8 cellular contexts compared by ENCODE assay signal in genomic region chr19:55646889-55647731, GRCh38. TPM values are rescaled to one million over a fixed set of nuclear protein-coding genes. Genes with fewer than 3 reads are reported as not detected.
DNase-seq lines count a peak whose midpoint lies in the region; ATAC-seq and TF ChIP-seq lines count a peak whose summit lies in the region.

No MANE protein-coding gene starts in this region.

- H3K27me3 Mint-ChIP-seq in MCF 10A (ENCODE audit: insufficient read depth, unreplicated experiment), result no peaks in the 10 kb centered on the region
- no peaks in the 10 kb centered on the region for H3K27me3 Mint-ChIP-seq in activated CD8-positive, alpha-beta T cell treated with anti-CD3 and anti-CD28 coated beads, Interleukin-2, amount 10 ng/mL, durations not matched to agents 7 days and 5 days (ENCODE audit: low read depth)

- peaks cover 50% of the 10 kb centered on the region for H3K36me3 Mint-ChIP-seq in MCF 10A (ENCODE audit: insufficient read depth, unreplicated experiment)
- peaks cover 25% of the 10 kb centered on the region for H3K36me3 Mint-ChIP-seq in activated CD8-positive, alpha-beta T cell treated with anti-CD3 and anti-CD28 coated beads, Interleukin-2, amount 10 ng/mL, durations not matched to agents 7 days and 5 days (ENCODE audit: low read depth)

- DNase-seq in breast epithelium (ENCODE audit: low spot score in 2 of 2) (no peak), MCF 10A (ENCODE audit: unreplicated experiment) (no peak), kidney epithelial cell (ENCODE audit: low read depth) (no peak), transverse colon (no peak), EL (no peak)
- DNase-seq in activated CD8-positive, alpha-beta T cell treated with anti-CD3 and anti-CD28 coated beads, Interleukin-2, amount 10 ng/mL, durations not matched to agents 7 days and 5 days, result no peak

- no peak overlapping the region for H3K27ac Mint-ChIP-seq in MCF 10A (ENCODE audit: low read depth, unreplicated experiment)
- peak overlapping the region; percentile 80 for H3K27ac Mint-ChIP-seq in activated CD8-positive, alpha-beta T cell treated with anti-CD3 and anti-CD28 coated beads, Interleukin-2, amount 10 ng/mL, durations not matched to agents 7 days and 5 days

- H3K36me3 ChIP-seq in breast epithelium, result no peaks in the 10 kb centered on the region
- H3K36me3 ChIP-seq in kidney epithelial cell (ENCODE audit: control insufficient read depth, insufficient read depth, low read length), result peaks cover 4% of the 10 kb centered on the region
- no peaks in the 10 kb centered on the region for H3K36me3 ChIP-seq in transverse colon

- no peak overlapping the region for H3K4me3 Mint-ChIP-seq in MCF 10A (ENCODE audit: unreplicated experiment)
- peak overlapping the region; percentile 78 for H3K4me3 Mint-ChIP-seq in activated CD8-positive, alpha-beta T cell treated with anti-CD3 and anti-CD28 coated beads, Interleukin-2, amount 10 ng/mL, durations not matched to agents 7 days and 5 days

- POLR2A ChIA-PET in MCF 10A (lab: Yijun Ruan, JAX), result interaction anchor here (0.7 to 1.8 kb wide), 7 partner anchors 10 to 1458 kb away, joined by 3 to 7 read pairs (median 4); partner anchors contain the start of genes MBOAT7 and UBE2S
- POLR2A ChIA-PET in activated CD8-positive, alpha-beta T cell treated with anti-CD3 and anti-CD28 coated beads, Interleukin-2, amount 10 ng/mL, durations not matched to agents 7 days and 5 days (lab: Charles Lee), result interaction anchor here (0.7 to 2.0 kb wide), 4 partner anchors 8 to 47 kb away, joined by 3 to 8 read pairs (median 4); partner anchors contain the start of gene FIZ1

- no peaks in the 10 kb centered on the region for H3K27me3 ChIP-seq in breast epithelium
- no peaks in the 10 kb centered on the region for H3K27me3 ChIP-seq in kidney epithelial cell (ENCODE audit: control insufficient read depth, insufficient read depth, low read length)
- H3K27me3 ChIP-seq in transverse colon, result no peaks in the 10 kb centered on the region

- H3K9me3 ChIP-seq in breast epithelium, result no peaks in the 10 kb centered on the region
- H3K9me3 ChIP-seq in transverse colon, result no peaks in the 10 kb centered on the region

- H3K4me1 ChIP-seq in breast epithelium (peaks cover 9 to 11% of the 10 kb centered on the region in 2 donors), transverse colon (peaks cover 20 to 47% (median 41%) of the 10 kb centered on the region in 4 donors)

- WGBS in transverse colon (ENCODE audit: low coverage in 1 of 2), 2 donors, result 41 to 66% methylated on average over 7 to 14 of the region's 14 CpGs

- ATAC-seq in activated CD8-positive, alpha-beta T cell treated with anti-CD3 and anti-CD28 coated beads, Interleukin-2, amount 10 ng/mL, durations not matched to agents 7 days and 5 days, result no peak
- ATAC-seq in HG03139 (IDR thresholded peaks at IDR 0.05; ENCODE audit: unreplicated experiment) (no peak), HG02981 (IDR thresholded peaks at IDR 0.05; ENCODE audit: unreplicated experiment) (no peak)

- BruUV-seq in MCF 10A (replicated peaks; lab: Mats Ljungman, UMichigan), result no TSS peak

- intact Hi-C loops in breast epithelium (cut with DNase I; ENCODE audit: low total_unique reads), result no loop called here
- intact Hi-C loops in MCF 10A (cut with micrococcal nuclease), result no loop called here
- intact Hi-C loops in transverse colon (cut with DNase I; ENCODE audit: low total_unique reads), result no loop called here

- no peaks in the 10 kb centered on the region for H3K9me3 Mint-ChIP-seq in MCF 10A (ENCODE audit: unreplicated experiment)
- no peaks in the 10 kb centered on the region for H3K9me3 Mint-ChIP-seq in activated CD8-positive, alpha-beta T cell treated with anti-CD3 and anti-CD28 coated beads, Interleukin-2, amount 10 ng/mL, durations not matched to agents 7 days and 5 days (ENCODE audit: insufficient read depth)

- no peak for TF ChIP-seq POLR2A in breast epithelium (IDR thresholded peaks at IDR 0.05)
- TF ChIP-seq POLR2A in transverse colon (IDR thresholded peaks at IDR 0.05), result no peak

- H3K4me3 ChIP-seq in breast epithelium (peak overlapping the region; percentile 88 to 98 (median 96)), kidney epithelial cell (ENCODE audit: low read depth, low read length) (peak overlapping the region; percentile 79), transverse colon (peak overlapping the region; percentile 58 to 87 (median 74))

- CTCF ChIA-PET in MCF 10A (lab: Yijun Ruan, JAX), result interaction anchor here (0.6 to 3.6 kb wide), 6 partner anchors 10 to 1110 kb away, joined by 3 to 25 read pairs (median 4); no protein-coding TSS in a partner anchor
- CTCF ChIA-PET in activated CD8-positive, alpha-beta T cell treated with anti-CD3 and anti-CD28 coated beads, Interleukin-2, amount 10 ng/mL, durations not matched to agents 7 days and 5 days (lab: Charles Lee), result interaction anchor here (0.9 to 4.7 kb wide), 6 partner anchors 9 to 180 kb away, joined by 3 to 39 read pairs (median 4); no protein-coding TSS in a partner anchor

- H3K4me1 Mint-ChIP-seq in MCF 10A (ENCODE audit: insufficient read depth, unreplicated experiment), result peaks cover 13% of the 10 kb centered on the region
- peaks cover 48% of the 10 kb centered on the region for H3K4me1 Mint-ChIP-seq in activated CD8-positive, alpha-beta T cell treated with anti-CD3 and anti-CD28 coated beads, Interleukin-2, amount 10 ng/mL, durations not matched to agents 7 days and 5 days (ENCODE audit: low read depth)

- no peak for TF ChIP-seq CTCF in breast epithelium (IDR thresholded peaks at IDR 0.05)
- TF ChIP-seq CTCF in MCF 10A (IDR thresholded peaks at IDR 0.05; ENCODE audit: unreplicated experiment), result no peak
- no peak for TF ChIP-seq CTCF in kidney epithelial cell (IDR thresholded peaks at IDR 0.05; ENCODE audit: insufficient read depth, low read length, poor library complexity, severe bottlenecking)
- no peak for TF ChIP-seq CTCF in transverse colon (IDR thresholded peaks at IDR 0.05)

- in situ Hi-C loops in transverse colon (cut with MboI; ENCODE audit: low pct_ligation_motif_present in 1 of 4, low pct_unique_long_range_greater_than_20kb in 1 of 4, low sequenced_read_pairs in 3 of 4), result no loop called here

- H3K27ac ChIP-seq in breast epithelium (peak overlapping the region; percentile 86 to 92), transverse colon (peak overlapping the region; percentile 82 to 91 (median 86))

- TF ChIP-seq EP300 in transverse colon (IDR thresholded peaks at IDR 0.05; ENCODE audit: low read depth), result no peak

RNA-seq across cellular contexts. Expression of gene CCDC106, which starts 0.9 kb away (rescaled TPM):
- total RNA-seq in breast epithelium, result 10 to 100 TPM in 2 of 3 donors, 1 to 10 TPM in 1; 7.9 to 10.5 (median 10.2) TPM
- 2.3 and 2.5 TPM in 2 replicates for total RNA-seq in MCF 10A (2022)
- 1 to 10 TPM; 8.7 to 9.4 TPM for total RNA-seq in activated CD8-positive, alpha-beta T cell treated with anti-CD3 and anti-CD28 coated beads, Interleukin-2, amount 10 ng/mL, durations not matched to agents 7 days and 5 days
- total RNA-seq in kidney epithelial cell, result 12.0 and 12.2 TPM in 2 replicates
- 10 to 100 TPM in 2 of 4 donors, 1 to 10 TPM in 2; 3.7 to 15.1 (median 8.4) TPM for total RNA-seq in transverse colon

RNA-seq across cellular contexts. Expression of gene ZNF581, which starts 3.7 kb away (rescaled TPM):
- total RNA-seq in breast epithelium (10 to 100 TPM; 10.7 to 16.8 (median 16.7) TPM), MCF 10A (2022) (22.3 and 25.7 TPM in 2 replicates), kidney epithelial cell (36.9 and 41.8 TPM in 2 replicates), transverse colon (10 to 100 TPM in 2 of 4 donors, 1 to 10 TPM in 2; 4.1 to 19.7 (median 10.0) TPM)
- total RNA-seq in activated CD8-positive, alpha-beta T cell treated with anti-CD3 and anti-CD28 coated beads, Interleukin-2, amount 10 ng/mL, durations not matched to agents 7 days and 5 days, result 10 to 100 TPM; 22.7 to 24.4 TPM

RNA-seq across cellular contexts. Expression of gene ZNF580, which starts 6.3 kb away (rescaled TPM):
- 10 to 100 TPM; 21.0 to 24.3 (median 22.4) TPM for total RNA-seq in breast epithelium
- total RNA-seq in MCF 10A (2022), result 38.9 and 44.9 TPM in 2 replicates
- 10 to 100 TPM; 30.2 to 32.1 TPM for total RNA-seq in activated CD8-positive, alpha-beta T cell treated with anti-CD3 and anti-CD28 coated beads, Interleukin-2, amount 10 ng/mL, durations not matched to agents 7 days and 5 days
- total RNA-seq in kidney epithelial cell, result 10.1 and 10.4 TPM in 2 replicates
- total RNA-seq in transverse colon, result 100 to 1,000 TPM in 1 of 4 donors, 10 to 100 TPM in 3; 15.2 to 154 (median 25.7) TPM

RNA-seq across cellular contexts. Expression of gene U2AF2, which starts 7.7 kb away (rescaled TPM):
- 10 to 100 TPM; 82.5 to 93.4 (median 85.3) TPM for total RNA-seq in breast epithelium
- 220 and 280 TPM in 2 replicates for total RNA-seq in MCF 10A (2022)
- total RNA-seq in activated CD8-positive, alpha-beta T cell treated with anti-CD3 and anti-CD28 coated beads, Interleukin-2, amount 10 ng/mL, durations not matched to agents 7 days and 5 days, result 100 to 1,000 TPM; 296 to 321 TPM
- total RNA-seq in kidney epithelial cell, result 153 and 164 TPM in 2 replicates
- 100 to 1,000 TPM; 112 to 185 (median 130) TPM for total RNA-seq in transverse colon

RNA-seq across cellular contexts. Expression of gene ZNF784, which starts 22.7 kb away (rescaled TPM):
- 1 to 10 TPM; 2.6 to 6.7 (median 4.9) TPM for total RNA-seq in breast epithelium
- total RNA-seq in MCF 10A (2022), result 2.7 and 3.1 TPM in 2 replicates
- 1 to 10 TPM; 5.2 to 5.3 TPM for total RNA-seq in activated CD8-positive, alpha-beta T cell treated with anti-CD3 and anti-CD28 coated beads, Interleukin-2, amount 10 ng/mL, durations not matched to agents 7 days and 5 days
- total RNA-seq in kidney epithelial cell, result 3.6 and 6.3 TPM in 2 replicates
- total RNA-seq in transverse colon, result 10 to 100 TPM; 11.1 to 27.7 (median 14.5) TPM
